In the genomic region with DNA sequence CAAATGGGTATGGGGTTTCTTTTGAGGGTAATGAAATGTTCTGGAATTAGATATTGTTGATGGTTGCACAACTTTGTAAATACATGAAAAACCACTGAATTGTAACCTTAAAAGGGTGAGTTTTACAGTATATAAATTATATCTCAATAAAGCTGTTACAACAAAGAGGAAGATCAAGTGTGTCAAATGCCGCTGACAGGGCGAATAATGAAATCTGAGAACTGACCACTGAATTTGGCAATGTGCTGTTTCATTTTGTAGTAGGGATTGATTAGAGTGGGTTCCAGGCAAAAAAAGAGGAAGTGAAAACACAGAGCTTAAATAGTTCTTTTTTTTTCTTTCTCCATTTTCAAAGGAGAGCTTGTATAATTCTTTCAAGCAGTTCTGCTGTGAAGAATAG, we compare ENCODE assay signal across 10 cellular contexts.
DNase-seq lines count a peak whose midpoint lies in the region; ATAC-seq and TF ChIP-seq lines count a peak whose summit lies in the region.
"Had no signal": no experiment of that assay in that cellular context is flagged by ENCODE, and none has a peak within 500 bp of the region (broad histone marks: within the 10 kb centered on the region; RNA-seq: fewer than 3 reads in every experiment).

No MANE protein-coding gene starts in this region.

- no peak overlapping the region for H3K27ac ChIP-seq in Karpas-422 (ENCODE audit: low read length)
- H3K27ac ChIP-seq in SJCRH30 = no peak overlapping the region
- H3K27ac ChIP-seq: foreskin keratinocyte had no signal

- H3K9me2 ChIP-seq in Karpas-422 (replicated peaks; ENCODE audit: insufficient read depth, low read length) = no peaks in the 10 kb centered on the region

- H2AFZ ChIP-seq in Karpas-422 (ENCODE audit: low read length) = no peak overlapping the region

- no peak for TF ChIP-seq CTCF in activated CD8-positive, alpha-beta T cell treated with anti-CD3 and anti-CD28 coated beads for 36 hours (IDR thresholded peaks at IDR 0.05)

- H3K4me2 ChIP-seq in Karpas-422 (ENCODE audit: low read depth, low read length, poor library complexity, severe bottlenecking) = peak overlapping the region; percentile 38

- CTCF ChIA-PET in activated CD8-positive, alpha-beta T cell treated with anti-CD3 and anti-CD28 coated beads for 36 hours (lab: Charles Lee) = no interaction called here

- no peaks in the 10 kb centered on the region for H4K20me1 ChIP-seq in Karpas-422 (ENCODE audit: insufficient read depth, low read depth, low read length)

- peaks cover 1% of the 10 kb centered on the region for H3K27me3 Mint-ChIP-seq in activated CD8-positive, alpha-beta T cell treated with anti-CD3 and anti-CD28 coated beads for 36 hours

- DNase-seq in Karpas-422 (peak; percentile 74), left kidney (ENCODE audit: low read depth, low spot score) (peak; percentile 29), NCI-H345 (lab: John Stamatoyannopoulos, UW) (no peak), SJCRH30 (no peak)
- no peak for DNase-seq in activated CD8-positive, alpha-beta T cell treated with anti-CD3 and anti-CD28 coated beads for 36 hours
- DNase-seq in activated CD4-positive, alpha-beta T cell treated with anti-CD3 and anti-CD28 coated beads, Interleukin-2, amount 50 U/mL, for 4 hours = no peak
- DNase-seq: foreskin keratinocyte, NCI-H446 treated with DMSO at 0.1 percent for 48 hours had no signal

- no peak overlapping the region for H3K4me3 Mint-ChIP-seq in activated CD8-positive, alpha-beta T cell treated with anti-CD3 and anti-CD28 coated beads for 36 hours

- H3K27me3 ChIP-seq in Karpas-422 (ENCODE audit: low read length) (no peaks in the 10 kb centered on the region), SJCRH30 (no peaks in the 10 kb centered on the region)
- H3K27me3 ChIP-seq: foreskin keratinocyte had no signal

- no peaks in the 10 kb centered on the region for H3K36me3 ChIP-seq in Karpas-422 (ENCODE audit: insufficient read depth, low read length)
- no peaks in the 10 kb centered on the region for H3K36me3 ChIP-seq in SJCRH30

- H3K27ac Mint-ChIP-seq in activated CD8-positive, alpha-beta T cell treated with anti-CD3 and anti-CD28 coated beads for 36 hours = no peak overlapping the region

- H3K79me2 ChIP-seq in Karpas-422 (ENCODE audit: low read length) = no peaks in the 10 kb centered on the region

- POLR2A ChIA-PET in activated CD8-positive, alpha-beta T cell treated with anti-CD3 and anti-CD28 coated beads for 36 hours (lab: Charles Lee) = interaction anchor here (0.7 kb wide), 1 partner anchor 36 kb away, joined by 3 read pairs; no protein-coding TSS in a partner anchor

- H3K9me3 Mint-ChIP-seq in activated CD8-positive, alpha-beta T cell treated with anti-CD3 and anti-CD28 coated beads for 36 hours = no peaks in the 10 kb centered on the region

- H3K9me3 ChIP-seq in Karpas-422 (ENCODE audit: low read length) (no peaks in the 10 kb centered on the region), SJCRH30 (replicated peaks) (no peaks in the 10 kb centered on the region)

- H3K9ac ChIP-seq in Karpas-422 (ENCODE audit: low read length) = no peak overlapping the region

- H3K4me3 ChIP-seq in Karpas-422 (ENCODE audit: low read length) = no peak overlapping the region
- H3K4me3 ChIP-seq in SJCRH30 = no peak overlapping the region

- no peaks in the 10 kb centered on the region for H3K36me3 Mint-ChIP-seq in activated CD8-positive, alpha-beta T cell treated with anti-CD3 and anti-CD28 coated beads for 36 hours (ENCODE audit: low read depth)

- intact Hi-C loops in activated CD8-positive, alpha-beta T cell treated with anti-CD3 and anti-CD28 coated beads for 36 hours (cut with micrococcal nuclease) = no loop called here

- ATAC-seq in GM18508 (IDR thresholded peaks at IDR 0.05; ENCODE audit: insufficient read depth, unreplicated experiment) (peak; percentile 94), HG02571 (IDR thresholded peaks at IDR 0.05; ENCODE audit: unreplicated experiment) (peak; percentile 91)
- ATAC-seq in activated CD8-positive, alpha-beta T cell treated with anti-CD3 and anti-CD28 coated beads for 36 hours = no peak
- ATAC-seq: foreskin keratinocyte had no signal

- H3K4me1 Mint-ChIP-seq in activated CD8-positive, alpha-beta T cell treated with anti-CD3 and anti-CD28 coated beads for 36 hours (ENCODE audit: low read depth) = no peaks in the 10 kb centered on the region

- H3K4me1 ChIP-seq in Karpas-422 (ENCODE audit: low read length) (peaks cover 13% of the 10 kb centered on the region), SJCRH30 (peaks cover 7% of the 10 kb centered on the region)

Comparison
In these comparisons a context has a peak if more than half of its experiments do, and no peak if none do; other contexts are left out.
1. DNase-seq: peak in Karpas-422 (single experiment) and left kidney (single experiment); none in NCI-H345 (single experiment), activated CD8-positive, alpha-beta T cell treated with anti-CD3 and anti-CD28 coated beads for 36 hours (single experiment), SJCRH30 (0 of 2) and activated CD4-positive, alpha-beta T cell treated with anti-CD3 and anti-CD28 coated beads, Interleukin-2, amount 50 U/mL, for 4 hours (0 of 2).